Comparison of ENCODE assay signal across 24 cellular contexts in genomic region chr1:169860187-169860586, GRCh38. TPM values are rescaled to one million over a fixed set of nuclear protein-coding genes. Genes with fewer than 3 reads are reported as not detected.
DNase-seq lines count a peak whose midpoint lies in the region; ATAC-seq and TF ChIP-seq lines count a peak whose summit lies in the region.
"Had no signal": no experiment of that assay in that cellular context is flagged by ENCODE, and none has a peak within 500 bp of the region (broad histone marks: within the 10 kb centered on the region; RNA-seq: fewer than 3 reads in every experiment).

No MANE protein-coding gene starts in this region.

- intact Hi-C loops in testis (cut with DNase I; ENCODE audit: low total_unique reads), result no loop called here

- no peaks in the 10 kb centered on the region for H3K9me3 ChIP-seq in CD4-positive, CD25-positive, alpha-beta regulatory T cell (ENCODE audit: control insufficient read depth in 2 of 2, low read length in 2 of 2)
- no peaks in the 10 kb centered on the region for H3K9me3 ChIP-seq in testis

- DNase-seq in CD4-positive, CD25-positive, alpha-beta regulatory T cell, result peak in 1 of 3 donors; percentile 25
- DNase-seq in effector memory CD8-positive, alpha-beta T cell, result no peak
- no peak for DNase-seq in SW480 (ENCODE audit: low spot score)
- no peak for DNase-seq in progenitor cell of endocrine pancreas (ENCODE audit: low spot score, unreplicated experiment)
- DNase-seq in testis, result no peak
- no peak for DNase-seq in stimulated activated CD4-positive, alpha-beta T cell treated with anti-CD3 and anti-CD28 coated beads, Interleukin-4, amount 100 ng/mL, for 1 hour
- DNase-seq: activated CD4-positive, alpha-beta T cell treated with anti-CD3 and anti-CD28 coated beads for 1 hour; CD8-positive, alpha-beta T cell; cerebellar nuclear complex; erythroblast; foreskin keratinocyte; H9; hippocampal formation; Karpas-422; NCI-H1092; NCI-H2081; NCI-H510A; NK-92 treated with Interleukin-12 subunit alpha and Interleukin-12 subunit beta, amount 100 ng/mL, for 24 hours; stimulated activated CD4-positive, alpha-beta T cell treated with anti-CD3 and anti-CD28 coated beads, Interleukin-12 subunit alpha, Interleukin-12 subunit beta, amount 100 ng/mL, for 4 hours had no signal

- no peaks in the 10 kb centered on the region for H3K27me3 Mint-ChIP-seq in CD4-positive, CD25-positive, alpha-beta regulatory T cell
- no peaks in the 10 kb centered on the region for H3K27me3 Mint-ChIP-seq in effector memory CD8-positive, alpha-beta T cell
- H3K27me3 Mint-ChIP-seq in progenitor cell of endocrine pancreas, result no peaks in the 10 kb centered on the region
- H3K27me3 Mint-ChIP-seq: activated naive CD8-positive, alpha-beta T cell had no signal

- H3K27me3 ChIP-seq in CD4-positive, CD25-positive, alpha-beta regulatory T cell (ENCODE audit: control insufficient read depth, insufficient read depth, low read length), result no peaks in the 10 kb centered on the region
- no peaks in the 10 kb centered on the region for H3K27me3 ChIP-seq in testis
- H3K27me3 ChIP-seq: foreskin keratinocyte had no signal

- peaks cover 61% of the 10 kb centered on the region for H3K36me3 Mint-ChIP-seq in CD4-positive, CD25-positive, alpha-beta regulatory T cell
- peaks cover 67% of the 10 kb centered on the region for H3K36me3 Mint-ChIP-seq in effector memory CD8-positive, alpha-beta T cell (ENCODE audit: insufficient read depth)
- peaks cover 34% of the 10 kb centered on the region for H3K36me3 Mint-ChIP-seq in progenitor cell of endocrine pancreas (ENCODE audit: insufficient read depth)

- peak overlapping the region; percentile 20 to 62 (median 44) for H3K27ac Mint-ChIP-seq in CD4-positive, CD25-positive, alpha-beta regulatory T cell
- H3K27ac Mint-ChIP-seq in effector memory CD8-positive, alpha-beta T cell, result peak overlapping the region; percentile 2 to 55
- no peak overlapping the region for H3K27ac Mint-ChIP-seq in progenitor cell of endocrine pancreas
- H3K27ac Mint-ChIP-seq: activated naive CD8-positive, alpha-beta T cell had no signal

- no peak overlapping the region for H3K27ac ChIP-seq in CD4-positive, CD25-positive, alpha-beta regulatory T cell (ENCODE audit: insufficient read depth, low read length, poor library complexity, severe bottlenecking)
- H3K27ac ChIP-seq in testis, result no peak overlapping the region
- H3K27ac ChIP-seq: foreskin keratinocyte, SK-N-MC had no signal

- TF ChIP-seq POLR2A in testis (IDR thresholded peaks at IDR 0.05), result no peak

- TF ChIP-seq CTCF in progenitor cell of endocrine pancreas (IDR thresholded peaks at IDR 0.05; ENCODE audit: unreplicated experiment) (no peak), testis (IDR thresholded peaks at IDR 0.05) (no peak)

- ATAC-seq in CD4-positive, CD25-positive, alpha-beta regulatory T cell (ENCODE audit: low read depth in 2 of 2), result no peak
- peak; percentile 61 for ATAC-seq in GM18907 (IDR thresholded peaks at IDR 0.05; ENCODE audit: unreplicated experiment)
- peak; percentile 48 for ATAC-seq in HG03442 (IDR thresholded peaks at IDR 0.05; ENCODE audit: unreplicated experiment)
- ATAC-seq in effector memory CD8-positive, alpha-beta T cell (replicated peaks), result no peak
- ATAC-seq: CD8-positive, alpha-beta T cell; foreskin keratinocyte had no signal

- no peaks in the 10 kb centered on the region for H3K9me3 Mint-ChIP-seq in CD4-positive, CD25-positive, alpha-beta regulatory T cell
- no peaks in the 10 kb centered on the region for H3K9me3 Mint-ChIP-seq in effector memory CD8-positive, alpha-beta T cell
- H3K9me3 Mint-ChIP-seq in progenitor cell of endocrine pancreas (ENCODE audit: low read depth), result no peaks in the 10 kb centered on the region
- H3K9me3 Mint-ChIP-seq: activated T-helper 1 cell treated with anti-CD3 and anti-CD28 coated beads, Interleukin-12 subunit alpha, Interleukin-12 subunit beta, Interleukin-2, Interleukin-4 antibody, amounts not matched to agents 30 ng/mL and 10 ng/mL and 1 ng/mL, durations not matched to agents 14 hours and 24 hours and 36 hours; CD8-positive, alpha-beta T cell; H9 had no signal

- 89 to 94% methylated on average over 1 of the region's 1 CpG for WGBS in testis, 2 donors

- H3K36me3 ChIP-seq in CD4-positive, CD25-positive, alpha-beta regulatory T cell (ENCODE audit: control insufficient read depth, insufficient read depth, low read length), result peaks cover 89% of the 10 kb centered on the region
- H3K36me3 ChIP-seq in testis (ENCODE audit: low read depth, missing control alignments), result no peaks in the 10 kb centered on the region

- no peak overlapping the region for H3K4me3 Mint-ChIP-seq in CD4-positive, CD25-positive, alpha-beta regulatory T cell
- no peak overlapping the region for H3K4me3 Mint-ChIP-seq in effector memory CD8-positive, alpha-beta T cell
- no peak overlapping the region for H3K4me3 Mint-ChIP-seq in progenitor cell of endocrine pancreas (ENCODE audit: low read depth)
- H3K4me3 Mint-ChIP-seq: activated naive CD8-positive, alpha-beta T cell; activated T-helper 1 cell treated with anti-CD3 and anti-CD28 coated beads, Interleukin-12 subunit alpha, Interleukin-12 subunit beta, Interleukin-2, Interleukin-4 antibody, amounts not matched to agents 30 ng/mL and 10 ng/mL and 1 ng/mL, durations not matched to agents 14 hours and 24 hours and 36 hours; CD8-positive, alpha-beta T cell; H9 had no signal

- H3K4me3 ChIP-seq in CD4-positive, CD25-positive, alpha-beta regulatory T cell (ENCODE audit: low read depth, low read length), result no peak overlapping the region
- H3K4me3 ChIP-seq in testis, result no peak overlapping the region
- H3K4me3 ChIP-seq: SK-N-MC had no signal

- H3K4me1 Mint-ChIP-seq in CD4-positive, CD25-positive, alpha-beta regulatory T cell, result peaks cover 0 to 20% (median 14%) of the 10 kb centered on the region in 4 donors
- H3K4me1 Mint-ChIP-seq in effector memory CD8-positive, alpha-beta T cell (ENCODE audit: low read depth in 2 of 2), result peaks cover 0 to 3% of the 10 kb centered on the region in 2 donors
- H3K4me1 Mint-ChIP-seq in progenitor cell of endocrine pancreas (ENCODE audit: low read depth), result peaks cover 1% of the 10 kb centered on the region
- H3K4me1 Mint-ChIP-seq: H9 had no signal

- H3K4me1 ChIP-seq in CD4-positive, CD25-positive, alpha-beta regulatory T cell (ENCODE audit: control insufficient read depth, insufficient read depth, low read length, poor library complexity, severe bottlenecking), result no peaks in the 10 kb centered on the region
- H3K4me1 ChIP-seq in testis, result no peaks in the 10 kb centered on the region
- H3K4me1 ChIP-seq: foreskin keratinocyte had no signal

RNA-seq across cellular contexts. Expression of gene SCYL3, which starts 33.5 kb away (rescaled TPM):
- total RNA-seq in CD4-positive, CD25-positive, alpha-beta regulatory T cell, result 14.0 TPM
- 10 to 100 TPM; 14.4 to 18.9 (median 15.1) TPM for polyA plus RNA-seq in CD4-positive, CD25-positive, alpha-beta regulatory T cell
- total RNA-seq in progenitor cell of endocrine pancreas, result 14.5 and 14.8 TPM in 2 replicates
- total RNA-seq in testis, result 10 to 100 TPM; 15.8 to 16.3 TPM
- polyA plus RNA-seq in testis (ENCODE audit: insufficient read depth, low read depth, low replicate concordance), result 13.3 TPM

Comparison
In these comparisons a context has a peak if more than half of its experiments do, and no peak if none do; other contexts are left out.
1. ATAC-seq: peak in GM18907 (single experiment) and HG03442 (single experiment); none in CD4-positive, CD25-positive, alpha-beta regulatory T cell (0 of 2) and effector memory CD8-positive, alpha-beta T cell (single experiment).